17 cellular contexts compared by ENCODE assay signal in genomic region chr7:23196306-23196705, GRCh38. TPM values are rescaled to one million over a fixed set of nuclear protein-coding genes. Genes with fewer than 3 reads are reported as not detected.
A peak's percentile ranks its signal among the peaks of the same experiment; 100 is the strongest.
DNase-seq lines count a peak whose midpoint lies in the region; ATAC-seq, FAIRE-seq and TF ChIP-seq lines count a peak whose summit lies in the region.
"Had no signal": no experiment of that assay in that cellular context is flagged by ENCODE, and none has a peak within 500 bp of the region (broad histone marks: within the 10 kb centered on the region; RNA-seq: fewer than 3 reads in every experiment).

No MANE protein-coding gene starts in this region.

- no peaks in the 10 kb centered on the region for H3K27me3 ChIP-seq in HAP-1 (ENCODE audit: low read depth)
- H3K27me3 ChIP-seq: BE2C had no signal

- intact Hi-C loops in lower leg skin (cut with DNase I; ENCODE audit: low total_unique reads): no loop called here

- no peak for TF ChIP-seq POLR2A in A549 (IDR thresholded peaks at IDR 0.05; ENCODE audit: low read length)
- TF ChIP-seq POLR2A in GM12891 (IDR thresholded peaks at IDR 0.05; ENCODE audit: low read depth, low read length): no peak
- TF ChIP-seq POLR2A in lower leg skin (IDR thresholded peaks at IDR 0.05): no peak

- no peak for TF ChIP-seq CTCF in A549 (IDR thresholded peaks at IDR 0.05)
- no peak for TF ChIP-seq CTCF in fibroblast of the aortic adventitia (IDR thresholded peaks at IDR 0.05; ENCODE audit: insufficient read depth, low read length)
- TF ChIP-seq CTCF in lower leg skin (IDR thresholded peaks at IDR 0.05): no peak

- in situ Hi-C loops in HAP-1 (cut with MboI; ENCODE audit: low sequenced_read_pairs): no loop called here

- FAIRE-seq in A549 (lab: Jason Lieb, UNC) (no peak), GM12891 (lab: Jason Lieb, UNC) (peak; percentile 43)

- CTCF ChIA-PET in A549 (lab: Yijun Ruan, JAX): interaction anchor here (2.2 kb wide), 1 partner anchor 11 kb away, joined by 4 read pairs; no protein-coding TSS in a partner anchor

- TF ChIP-seq RAD21 in A549 (conservative IDR thresholded peaks at IDR 0.05 in 1 of 2, IDR thresholded peaks at IDR 0.05 in 1 of 2): no peak

- POLR2A ChIA-PET in A549 (lab: Yijun Ruan, JAX): no interaction called here

- H3K4me1 ChIP-seq in A549 (no peaks in the 10 kb centered on the region), HAP-1 (no peaks in the 10 kb centered on the region)

- H3K9me3 ChIP-seq in A549 (no peaks in the 10 kb centered on the region), HAP-1 (no peaks in the 10 kb centered on the region)
- H3K9me3 ChIP-seq: BE2C, SK-N-SH had no signal

- H3K4me2 ChIP-seq in A549: no peak overlapping the region
- H3K4me2 ChIP-seq: KMS-11, SK-N-SH had no signal

- H3K4me3 ChIP-seq in A549 (no peak overlapping the region), fibroblast of the aortic adventitia (ENCODE audit: low read depth, low read length) (no peak overlapping the region), lower leg skin (ENCODE audit: low read depth, poor library complexity, severe bottlenecking) (no peak overlapping the region), HAP-1 (no peak overlapping the region)

- 79% methylated on average over 5 of the region's 5 CpGs for WGBS in A549 (ENCODE audit: missing lambda C conversion rate)
- 60% methylated on average over 5 of the region's 5 CpGs for WGBS in lower leg skin, 2 donors

- no peak overlapping the region for H3K27ac ChIP-seq in A549
- H3K27ac ChIP-seq: KMS-11 had no signal

- no peak for ATAC-seq in A549
- ATAC-seq in GM21447 (IDR thresholded peaks at IDR 0.05; ENCODE audit: unreplicated experiment): no peak
- ATAC-seq: Panc1 had no signal

- peaks cover 70% of the 10 kb centered on the region for H3K36me3 ChIP-seq in HAP-1 (replicated peaks)

- TF ChIP-seq EP300 in A549 (IDR thresholded peaks at IDR 0.05): no peak

- DNase-seq in A549 (ENCODE audit: low read depth in 1 of 2, low spot score in 1 of 2) (no peak), GM12891 (ENCODE audit: insufficient read length, low spot score) (no peak), fibroblast of the aortic adventitia (ENCODE audit: low read depth) (peak; percentile 34), left kidney (ENCODE audit: low read depth, low spot score) (peak; percentile 17), lower leg skin (ENCODE audit: low spot score in 2 of 2) (no peak), HAP-1 (ENCODE audit: low spot score in 2 of 2) (no peak)
- DNase-seq: BE2C; Calu3; CD4-positive, alpha-beta T cell; DMS53; NCI-H1092 treated with DMSO at 0.1 percent for 48 hours; NCI-H1694; NCI-H524; SK-N-SH had no signal

TF ChIP-seq in A549, 52 proteins besides CTCF, POLR2A, EP300 and RAD21:
- TF ChIP-seq TFCP2L1 (CRISPR knock-in tag; IDR thresholded peaks at IDR 0.05) (no peak), SREBF2 (IDR thresholded peaks at IDR 0.05) (no peak), NFE2L2 (conservative IDR thresholded peaks at IDR 0.05; ENCODE audit: low read length) (peak; percentile 87), BCL3 (IDR thresholded peaks at IDR 0.05) (no peak), MAFK (IDR thresholded peaks at IDR 0.05; ENCODE audit: partially characterized antibody) (peak; percentile 29), RNF2 (IDR thresholded peaks at IDR 0.05; ENCODE audit: borderline replicate concordance, low read depth) (no peak)

TF ChIP-seq in GM12891, 5 proteins besides CTCF, POLR2A, EP300 and RAD21:
- TF ChIP-seq POU2F2 (IDR thresholded peaks at IDR 0.05; ENCODE audit: low read depth, low read length): no peak
- TF ChIP-seq PAX5 (IDR thresholded peaks at IDR 0.05; ENCODE audit: insufficient read depth, low read length, severe bottlenecking): no peak
- TF ChIP-seq TAF1 (IDR thresholded peaks at IDR 0.05; ENCODE audit: low read depth, low read length): no peak
- TF ChIP-seq SPI1 (IDR thresholded peaks at IDR 0.05; ENCODE audit: low read depth, low read length): no peak
- TF ChIP-seq POLR2AphosphoS5 (IDR thresholded peaks at IDR 0.05; ENCODE audit: low read depth, low read length): no peak

RNA-seq across cellular contexts. Expression of gene NUP42, which starts 14.5 kb away (rescaled TPM):
- polyA plus RNA-seq in A549 (2011; rRNA removed): 26.5 and 36.3 TPM in 2 replicates
- polyA plus RNA-seq in A549 (2012; cell fraction: cytosol; rRNA removed): 13.2 and 18.2 TPM in 2 replicates
- 10.1 and 22.9 TPM in 2 replicates for polyA plus RNA-seq in A549 (2012; cell fraction: nucleus; rRNA removed)
- polyA plus RNA-seq in A549 (2017; fragmentation: RNase III; extraction: RNeasy Plus Mini Kit Qiagen cat#74134 plus additional on column Dnase treatment): 27.7 to 29.7 TPM (median 29.3 TPM) in 3 replicates
- 15.5 and 23.7 TPM in 2 replicates for polyA minus RNA-seq in A549 (2011; rRNA and poly(A)+ RNA removed)
- polyA plus RNA-seq in GM12891 (2012; ENCODE audit: low read depth, missing spikeins): 54.9 TPM
- total RNA-seq in fibroblast of the aortic adventitia (ENCODE audit: low replicate concordance): 13.4 and 27.6 TPM in 2 replicates
- total RNA-seq in lower leg skin: 10 to 100 TPM; 24.6 to 34.4 (median 28.1) TPM

RNA-seq across cellular contexts. Expression of gene GPNMB, which starts 50.3 kb away (rescaled TPM):
- polyA plus RNA-seq in A549 (2011; rRNA removed): 4.6 and 4.7 TPM in 2 replicates
- polyA plus RNA-seq in A549 (2012; cell fraction: cytosol; rRNA removed): 0.71 and 0.83 TPM in 2 replicates
- 0.20 and 0.54 TPM in 2 replicates for polyA plus RNA-seq in A549 (2012; cell fraction: nucleus; rRNA removed)
- 2.7 to 3.5 TPM (median 3.3 TPM) in 3 replicates for polyA plus RNA-seq in A549 (2017; fragmentation: RNase III; extraction: RNeasy Plus Mini Kit Qiagen cat#74134 plus additional on column Dnase treatment)
- polyA minus RNA-seq in A549 (2011; rRNA and poly(A)+ RNA removed): 1.5 and 2.1 TPM in 2 replicates
- polyA plus RNA-seq in GM12891 (2012; ENCODE audit: low read depth, missing spikeins): 7.6 TPM
- total RNA-seq in fibroblast of the aortic adventitia (ENCODE audit: low replicate concordance): 479 and 525 TPM in 2 replicates
- 100 to 1,000 TPM; 357 to 554 (median 469) TPM for total RNA-seq in lower leg skin
- total RNA-seq: CD4-positive, alpha-beta T cell had no signal

Comparison
In these comparisons a context has a peak if more than half of its experiments do, and no peak if none do; other contexts are left out.
1. DNase-seq: peak in fibroblast of the aortic adventitia (single experiment) and left kidney (single experiment); none in A549 (0 of 2), GM12891 (single experiment), lower leg skin (0 of 2) and HAP-1 (0 of 2).